2 cellular contexts compared by ENCODE assay signal in the genomic region with DNA sequence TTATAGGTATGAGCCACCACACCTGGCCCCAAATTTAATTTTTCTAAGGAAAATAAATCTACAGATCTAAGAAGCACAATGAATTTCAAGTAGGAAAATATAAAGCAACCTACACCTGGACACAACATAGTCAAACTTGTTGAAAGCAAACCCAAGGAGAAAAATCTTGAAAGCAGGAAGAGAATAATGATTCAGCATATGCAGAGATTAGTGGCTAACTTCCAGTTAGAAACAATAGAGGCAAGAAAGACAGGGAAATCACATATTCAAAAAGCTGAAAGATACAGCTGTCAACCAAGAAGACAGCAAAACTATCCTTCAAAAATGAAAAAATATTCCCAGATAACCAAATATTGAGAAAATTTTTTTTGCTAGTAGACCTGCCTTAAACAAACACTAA.
TF ChIP-seq lines count a peak whose summit lies in the region.

No MANE protein-coding gene starts in this region.

TF ChIP-seq in GM23338, 12 proteins besides CTCF, POLR2A, EP300 and RAD21 (continued from another document):
- TF ChIP-seq REST (IDR thresholded peaks at IDR 0.05; ENCODE audit: unreplicated experiment) (no peak), EZH2 (IDR thresholded peaks at IDR 0.05; ENCODE audit: low read depth, unreplicated experiment) (no peak), EZH2phosphoT487 (IDR thresholded peaks at IDR 0.05; ENCODE audit: unreplicated experiment) (no peak), ZNF462 (CRISPR knock-in tag; IDR thresholded peaks at IDR 0.05) (no peak), JUNB (IDR thresholded peaks at IDR 0.05; ENCODE audit: unreplicated experiment) (no peak), STAT1 (IDR thresholded peaks at IDR 0.05; ENCODE audit: unreplicated experiment) (no peak), CREB1 (CRISPR knock-in tag; IDR thresholded peaks at IDR 0.05; ENCODE audit: low read depth) (no peak), POLR2AphosphoS5 (IDR thresholded peaks at IDR 0.05; ENCODE audit: low read depth) (no peak), ZNF114 (CRISPR knock-in tag; IDR thresholded peaks at IDR 0.05) (no peak)
- TF ChIP-seq, protein P1, sequence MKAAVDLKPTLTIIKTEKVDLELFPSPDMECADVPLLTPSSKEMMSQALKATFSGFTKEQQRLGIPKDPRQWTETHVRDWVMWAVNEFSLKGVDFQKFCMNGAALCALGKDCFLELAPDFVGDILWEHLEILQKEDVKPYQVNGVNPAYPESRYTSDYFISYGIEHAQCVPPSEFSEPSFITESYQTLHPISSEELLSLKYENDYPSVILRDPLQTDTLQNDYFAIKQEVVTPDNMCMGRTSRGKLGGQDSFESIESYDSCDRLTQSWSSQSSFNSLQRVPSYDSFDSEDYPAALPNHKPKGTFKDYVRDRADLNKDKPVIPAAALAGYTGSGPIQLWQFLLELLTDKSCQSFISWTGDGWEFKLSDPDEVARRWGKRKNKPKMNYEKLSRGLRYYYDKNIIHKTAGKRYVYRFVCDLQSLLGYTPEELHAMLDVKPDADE (IDR thresholded peaks at IDR 0.05), result no peak
TF ChIP-seq in GM23338: peak in this region for 0.

TF ChIP-seq in WTC11, 78 proteins besides CTCF, POLR2A, EP300 and RAD21 (continued from another document):
- TF ChIP-seq E2F1 (CRISPR knock-in tag; IDR thresholded peaks at IDR 0.05), result no peak
- TF ChIP-seq, protein P2, sequence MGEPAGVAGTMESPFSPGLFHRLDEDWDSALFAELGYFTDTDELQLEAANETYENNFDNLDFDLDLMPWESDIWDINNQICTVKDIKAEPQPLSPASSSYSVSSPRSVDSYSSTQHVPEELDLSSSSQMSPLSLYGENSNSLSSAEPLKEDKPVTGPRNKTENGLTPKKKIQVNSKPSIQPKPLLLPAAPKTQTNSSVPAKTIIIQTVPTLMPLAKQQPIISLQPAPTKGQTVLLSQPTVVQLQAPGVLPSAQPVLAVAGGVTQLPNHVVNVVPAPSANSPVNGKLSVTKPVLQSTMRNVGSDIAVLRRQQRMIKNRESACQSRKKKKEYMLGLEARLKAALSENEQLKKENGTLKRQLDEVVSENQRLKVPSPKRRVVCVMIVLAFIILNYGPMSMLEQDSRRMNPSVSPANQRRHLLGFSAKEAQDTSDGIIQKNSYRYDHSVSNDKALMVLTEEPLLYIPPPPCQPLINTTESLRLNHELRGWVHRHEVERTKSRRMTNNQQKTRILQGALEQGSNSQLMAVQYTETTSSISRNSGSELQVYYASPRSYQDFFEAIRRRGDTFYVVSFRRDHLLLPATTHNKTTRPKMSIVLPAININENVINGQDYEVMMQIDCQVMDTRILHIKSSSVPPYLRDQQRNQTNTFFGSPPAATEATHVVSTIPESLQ (CRISPR knock-in tag; IDR thresholded peaks at IDR 0.05), result no peak
- TF ChIP-seq NFATC4 (CRISPR knock-in tag; IDR thresholded peaks at IDR 0.05), result no peak
- no peak for TF ChIP-seq OVOL2 (CRISPR knock-in tag; IDR thresholded peaks at IDR 0.05; ENCODE audit: borderline replicate concordance)
- no peak for TF ChIP-seq KAT7 (CRISPR knock-in tag; IDR thresholded peaks at IDR 0.05; ENCODE audit: borderline replicate concordance)
- no peak for TF ChIP-seq IRF2 (CRISPR knock-in tag; IDR thresholded peaks at IDR 0.05; ENCODE audit: borderline replicate concordance, low read depth)
- no peak for TF ChIP-seq SMAD4 (CRISPR knock-in tag; IDR thresholded peaks at IDR 0.05)
- TF ChIP-seq, protein P3, sequence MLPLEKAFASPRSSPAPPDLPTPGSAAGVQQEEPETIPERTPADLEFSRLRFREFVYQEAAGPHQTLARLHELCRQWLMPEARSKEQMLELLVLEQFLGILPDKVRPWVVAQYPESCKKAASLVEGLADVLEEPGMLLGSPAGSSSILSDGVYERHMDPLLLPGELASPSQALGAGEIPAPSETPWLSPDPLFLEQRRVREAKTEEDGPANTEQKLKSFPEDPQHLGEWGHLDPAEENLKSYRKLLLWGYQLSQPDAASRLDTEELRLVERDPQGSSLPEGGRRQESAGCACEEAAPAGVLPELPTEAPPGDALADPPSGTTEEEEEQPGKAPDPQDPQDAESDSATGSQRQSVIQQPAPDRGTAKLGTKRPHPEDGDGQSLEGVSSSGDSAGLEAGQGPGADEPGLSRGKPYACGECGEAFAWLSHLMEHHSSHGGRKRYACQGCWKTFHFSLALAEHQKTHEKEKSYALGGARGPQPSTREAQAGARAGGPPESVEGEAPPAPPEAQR (CRISPR knock-in tag; IDR thresholded peaks at IDR 0.05), result no peak
- no peak for TF ChIP-seq JUN (CRISPR knock-in tag; IDR thresholded peaks at IDR 0.05)
- TF ChIP-seq SP1 (CRISPR knock-in tag; conservative IDR thresholded peaks at IDR 0.05), result no peak
- TF ChIP-seq, protein P4, sequence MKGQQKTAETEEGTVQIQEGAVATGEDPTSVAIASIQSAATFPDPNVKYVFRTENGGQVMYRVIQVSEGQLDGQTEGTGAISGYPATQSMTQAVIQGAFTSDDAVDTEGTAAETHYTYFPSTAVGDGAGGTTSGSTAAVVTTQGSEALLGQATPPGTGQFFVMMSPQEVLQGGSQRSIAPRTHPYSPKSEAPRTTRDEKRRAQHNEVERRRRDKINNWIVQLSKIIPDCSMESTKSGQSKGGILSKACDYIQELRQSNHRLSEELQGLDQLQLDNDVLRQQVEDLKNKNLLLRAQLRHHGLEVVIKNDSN (CRISPR knock-in tag; IDR thresholded peaks at IDR 0.05), result no peak
- no peak for TF ChIP-seq GABPB1 (CRISPR knock-in tag; IDR thresholded peaks at IDR 0.05)
- TF ChIP-seq ERG (CRISPR knock-in tag; IDR thresholded peaks at IDR 0.05), result no peak
- no peak for TF ChIP-seq NFE2L1 (CRISPR knock-in tag; IDR thresholded peaks at IDR 0.05)
- TF ChIP-seq CREB1 (CRISPR knock-in tag; IDR thresholded peaks at IDR 0.05), result no peak
